In the genomic region with DNA sequence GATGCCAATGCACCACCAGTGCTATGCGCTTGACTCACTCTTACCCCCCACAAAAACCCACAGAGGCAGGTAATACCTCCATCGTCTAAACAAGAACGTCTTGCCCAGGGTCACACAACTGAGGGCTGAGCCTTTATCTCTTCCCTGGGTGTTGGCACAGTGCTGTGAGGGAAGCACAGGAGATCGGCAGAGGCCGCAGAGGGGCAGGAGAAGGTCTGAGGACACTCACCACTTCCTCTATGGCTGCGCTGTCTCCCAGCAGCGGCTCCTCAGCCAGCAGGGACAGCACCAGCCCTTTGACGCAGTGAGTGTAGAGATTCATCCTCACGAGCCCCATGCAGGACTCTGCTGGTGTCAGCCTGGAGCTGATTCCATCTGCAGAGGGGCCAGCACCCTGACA, we compare ENCODE assay signal across 30 cellular contexts. TPM values are rescaled to one million over a fixed set of nuclear protein-coding genes. Genes with fewer than 3 reads are reported as not detected.
DNase-seq lines count a peak whose midpoint lies in the region; ATAC-seq, FAIRE-seq and TF ChIP-seq lines count a peak whose summit lies in the region.
"Had no signal": no experiment of that assay in that cellular context is flagged by ENCODE, and none has a peak within 500 bp of the region (broad histone marks: within the 10 kb centered on the region; RNA-seq: fewer than 3 reads in every experiment).

No MANE protein-coding gene starts in this region.

- peaks cover 15% of the 10 kb centered on the region for H3K79me2 ChIP-seq in neural progenitor cell (ENCODE audit: low read depth)

- no peak overlapping the region for H2AFZ ChIP-seq in neural progenitor cell (replicated peaks)

- H3K4me3 Mint-ChIP-seq in endodermal cell, result no peak overlapping the region
- H3K4me3 Mint-ChIP-seq in neural progenitor cell, result peak overlapping the region; percentile 70
- H3K4me3 Mint-ChIP-seq: activated CD4-positive, alpha-beta memory T cell treated with anti-CD3 and anti-CD28 coated beads for 36 hours; activated naive CD8-positive, alpha-beta T cell treated with anti-CD3 and anti-CD28 coated beads, Interleukin-2, amount 50 U/mL, for 24 hours; CD4-positive, alpha-beta memory T cell; IgD-negative memory B cell; mesothelial cell of epicardium; natural killer cell had no signal

- TF ChIP-seq CTCF in endodermal cell (conservative IDR thresholded peaks at IDR 0.05) (no peak), neural progenitor cell (IDR thresholded peaks at IDR 0.05) (no peak)

- H3K36me3 Mint-ChIP-seq in endodermal cell (ENCODE audit: low read depth) (peaks cover 48% of the 10 kb centered on the region), neural progenitor cell (peaks cover 29% of the 10 kb centered on the region)

- 92 to 93% methylated on average over 4 to 9 of the region's 9 CpGs for WGBS in endodermal cell (ENCODE audit: insufficient coverage in 1 of 2, insufficient read length in 1 of 2), 2 experiments

- H3K4me1 Mint-ChIP-seq in endodermal cell (peaks cover 6% of the 10 kb centered on the region), neural progenitor cell (peaks cover 43% of the 10 kb centered on the region)
- H3K4me1 Mint-ChIP-seq: IgD-negative memory B cell, mesothelial cell of epicardium, natural killer cell had no signal

- peak overlapping the region; percentile 79 for H3K27ac ChIP-seq in endodermal cell (ENCODE audit: low read depth, low read length)
- H3K27ac ChIP-seq in neural progenitor cell, result no peak overlapping the region
- H3K27ac ChIP-seq: brain microvascular endothelial cell, foreskin keratinocyte, left ventricle myocardium inferior had no signal

- FAIRE-seq in H54 (lab: Jason Lieb, UNC), result no peak
- FAIRE-seq: small intestine had no signal

- ATAC-seq in activated CD4-positive, CD25-positive, alpha-beta regulatory T cell treated with anti-CD3 and anti-CD28 coated beads, Interleukin-2, amount 50 U/mL, for 24 hours, result no peak
- ATAC-seq: activated naive CD8-positive, alpha-beta T cell treated with anti-CD3 and anti-CD28 coated beads, Interleukin-2, amount 50 U/mL, for 24 hours; esophagus mucosa; HCT116; natural killer cell; SK-N-SH treated with all-trans-retinoic acid at 6 μM for 48 hours had no signal

- H3K27me3 ChIP-seq in endodermal cell (ENCODE audit: control insufficient read depth, insufficient read depth, low read length, poor library complexity, severe bottlenecking) (no peaks in the 10 kb centered on the region), neural progenitor cell (no peaks in the 10 kb centered on the region)
- H3K27me3 ChIP-seq: brain microvascular endothelial cell, foreskin keratinocyte had no signal

- DNase-seq in activated CD4-positive, CD25-positive, alpha-beta regulatory T cell treated with anti-CD3 and anti-CD28 coated beads, Interleukin-2, amount 50 U/mL, for 72 hours, result peak; percentile 15
- DNase-seq in endodermal cell, result no peak
- no peak for DNase-seq in neural progenitor cell (ENCODE audit: low spot score)
- no peak for DNase-seq in activated gamma-delta T cell (lab: John Stamatoyannopoulos, UW)
- DNase-seq in DMS53 treated with DMSO at 0.1 percent for 48 hours (lab: John Stamatoyannopoulos, UW; ENCODE audit: unreplicated experiment), result no peak
- DNase-seq in H54 (ENCODE audit: insufficient read length, low spot score), result no peak
- DNase-seq in dedifferentiated amniotic fluid mesenchymal stem cell (ENCODE audit: extremely low spot score), result no peak
- DNase-seq: 8988T; activated CD4-positive, alpha-beta memory T cell treated with anti-CD3 and anti-CD28 coated beads for 36 hours; activated CD4-positive, CD25-positive, alpha-beta regulatory T cell; activated effector memory CD4-positive, alpha-beta T cell treated with Interleukin-2 at 50 U/mL for 16 hours; activated naive CD8-positive, alpha-beta T cell treated with anti-CD3 and anti-CD28 coated beads, Interleukin-2, amount 50 U/mL, for 24 hours; brain microvascular endothelial cell; CD4-positive, alpha-beta memory T cell; DMS 273 treated with DMSO at 0.1 percent for 48 hours; effector memory CD4-positive, alpha-beta T cell; natural killer cell; NCI-H1417 treated with DMSO at 0.1 percent for 48 hours; NCI-H2081 treated with DMSO at 0.1 percent for 48 hours; stimulated activated CD4-positive, alpha-beta T cell treated with anti-CD3 and anti-CD28 coated beads, Interleukin-2, amount 100 ng/mL, for 24 hours had no signal

- peaks cover 44% of the 10 kb centered on the region for H4K20me1 ChIP-seq in neural progenitor cell (ENCODE audit: low read depth)

- H3K4me3 ChIP-seq in endodermal cell (ENCODE audit: low read length) (no peak overlapping the region), neural progenitor cell (no peak overlapping the region)
- H3K4me3 ChIP-seq: left ventricle myocardium inferior had no signal

- H3K36me3 ChIP-seq in endodermal cell (ENCODE audit: control insufficient read depth, insufficient read depth, low read length) (peaks cover 73% of the 10 kb centered on the region), neural progenitor cell (no peaks in the 10 kb centered on the region)

- H3K4me1 ChIP-seq in endodermal cell (ENCODE audit: control insufficient read depth, insufficient read depth, low read length) (peaks cover 7% of the 10 kb centered on the region), neural progenitor cell (peaks cover 12% of the 10 kb centered on the region)

- H3K4me2 ChIP-seq in neural progenitor cell, result peak overlapping the region; percentile 62

- H3K9me3 ChIP-seq in endodermal cell (ENCODE audit: control insufficient read depth, low read length) (no peaks in the 10 kb centered on the region), neural progenitor cell (ENCODE audit: low read depth) (no peaks in the 10 kb centered on the region)
- H3K9me3 ChIP-seq: left ventricle myocardium inferior had no signal

- no peaks in the 10 kb centered on the region for H3K9me3 Mint-ChIP-seq in endodermal cell
- no peaks in the 10 kb centered on the region for H3K9me3 Mint-ChIP-seq in neural progenitor cell
- H3K9me3 Mint-ChIP-seq: activated CD4-positive, alpha-beta memory T cell treated with anti-CD3 and anti-CD28 coated beads for 36 hours; activated naive CD8-positive, alpha-beta T cell treated with anti-CD3 and anti-CD28 coated beads, Interleukin-2, amount 50 U/mL, for 24 hours; CD4-positive, alpha-beta memory T cell; IgD-negative memory B cell; mesothelial cell of epicardium; natural killer cell had no signal

- H3K27ac Mint-ChIP-seq in endodermal cell, result no peak overlapping the region
- peak overlapping the region; percentile 96 for H3K27ac Mint-ChIP-seq in neural progenitor cell
- H3K27ac Mint-ChIP-seq: activated CD4-positive, alpha-beta memory T cell treated with anti-CD3 and anti-CD28 coated beads for 36 hours; activated naive CD8-positive, alpha-beta T cell treated with anti-CD3 and anti-CD28 coated beads, Interleukin-2, amount 50 U/mL, for 24 hours; IgD-negative memory B cell; mesothelial cell of epicardium; natural killer cell; progenitor cell of endocrine pancreas had no signal

- H3F3A ChIP-seq in neural progenitor cell (ENCODE audit: low read depth), result no peaks in the 10 kb centered on the region

- H3K27me3 Mint-ChIP-seq in endodermal cell (ENCODE audit: insufficient read depth), result no peaks in the 10 kb centered on the region
- peaks cover 2% of the 10 kb centered on the region for H3K27me3 Mint-ChIP-seq in neural progenitor cell (ENCODE audit: insufficient read depth, low read depth)
- H3K27me3 Mint-ChIP-seq: activated CD4-positive, alpha-beta memory T cell treated with anti-CD3 and anti-CD28 coated beads for 36 hours; activated naive CD8-positive, alpha-beta T cell treated with anti-CD3 and anti-CD28 coated beads, Interleukin-2, amount 50 U/mL, for 24 hours; CD4-positive, alpha-beta memory T cell; IgD-negative memory B cell; progenitor cell of endocrine pancreas had no signal

- no peak for TF ChIP-seq POLR2A in H54 (IDR thresholded peaks at IDR 0.05; ENCODE audit: low read depth, low read length)

- H3K9ac ChIP-seq in endodermal cell (ENCODE audit: extremely low read depth, low read length, poor library complexity, severe bottlenecking) (no peak overlapping the region), neural progenitor cell (peak overlapping the region; percentile 18)

RNA-seq across cellular contexts. Expression of a gene that starts 19.9 kb away (rescaled TPM):
- 10 to 100 TPM; 41.7 to 57.6 TPM for total RNA-seq in endodermal cell
- polyA plus RNA-seq in endodermal cell (2013, experiment 1 of 2), result 45.7 TPM
- polyA plus RNA-seq in endodermal cell (2013, experiment 2 of 2), result 41.7 TPM
- total RNA-seq in neural progenitor cell (ENCODE audit: low replicate concordance), result 65.3 and 95.5 TPM in 2 replicates

RNA-seq across cellular contexts. Expression of a gene that starts 20.0 kb away (rescaled TPM):
- total RNA-seq in endodermal cell (10 to 100 TPM; 27.4 to 30.0 TPM), neural progenitor cell (ENCODE audit: low replicate concordance) (28.0 and 36.0 TPM in 2 replicates)
- polyA plus RNA-seq in endodermal cell (2013, experiment 1 of 2), result 26.7 TPM
- 25.2 TPM for polyA plus RNA-seq in endodermal cell (2013, experiment 2 of 2)

RNA-seq across cellular contexts. Expression of a gene that starts 34.6 kb away (rescaled TPM):
- total RNA-seq in endodermal cell (1 to 10 TPM; 6.0 to 7.3 TPM), neural progenitor cell (ENCODE audit: low replicate concordance) (9.3 and 12.7 TPM in 2 replicates)
- 13.9 TPM for polyA plus RNA-seq in endodermal cell (2013, experiment 1 of 2)
- 12.9 TPM for polyA plus RNA-seq in endodermal cell (2013, experiment 2 of 2)

RNA-seq across cellular contexts. Expression of a gene that starts 48.6 kb away (rescaled TPM):
- total RNA-seq in endodermal cell, result 10 to 100 TPM; 28.4 to 28.9 TPM
- polyA plus RNA-seq in endodermal cell (2013, experiment 1 of 2), result 21.4 TPM
- 23.5 TPM for polyA plus RNA-seq in endodermal cell (2013, experiment 2 of 2)
- 22.2 and 26.2 TPM in 2 replicates for total RNA-seq in neural progenitor cell (ENCODE audit: low replicate concordance)
